ENCODE assay signal across 17 cellular contexts in genomic region chr2:170377469-170378207, GRCh38.
A peak's percentile ranks its signal among the peaks of the same experiment; 100 is the strongest.
DNase-seq lines count a peak whose midpoint lies in the region; ATAC-seq, FAIRE-seq and TF ChIP-seq lines count a peak whose summit lies in the region.
"Had no signal": no experiment of that assay in that cellular context is flagged by ENCODE, and none has a peak within 500 bp of the region (broad histone marks: within the 10 kb centered on the region; RNA-seq: fewer than 3 reads in every experiment).

No MANE protein-coding gene starts in this region.

- H3K27ac Mint-ChIP-seq in activated CD4-positive, alpha-beta T cell treated with anti-CD3 and anti-CD28 coated beads for 36 hours, result no peak overlapping the region
- H3K27ac Mint-ChIP-seq: activated CD8-positive, alpha-beta T cell treated with anti-CD3 and anti-CD28 coated beads for 36 hours; activated T-helper 2 cell treated with anti-CD3 and anti-CD28 coated beads, Interferon-gamma antibody, Interleukin-2, Interleukin-4, amounts not matched to agents 10 μg/mL and 5 μg/mL and 100 μg/mL, durations not matched to agents 14 hours and 24 hours and 36 hours had no signal

- H3K36me3 ChIP-seq in Loucy (ENCODE audit: insufficient read depth, low read length), result no peaks in the 10 kb centered on the region
- H3K36me3 ChIP-seq in effector memory CD4-positive, alpha-beta T cell (ENCODE audit: control insufficient read depth, insufficient read depth, low read length), result no peaks in the 10 kb centered on the region
- H3K36me3 ChIP-seq: BLaER1, ovary had no signal

- no peak overlapping the region for H3K27ac ChIP-seq in effector memory CD4-positive, alpha-beta T cell (ENCODE audit: insufficient read depth, low read length, poor library complexity, severe bottlenecking)
- H3K27ac ChIP-seq in caudate nucleus (ENCODE audit: low read depth, low read length), result no peak overlapping the region
- H3K27ac ChIP-seq: BLaER1, HL-60, ovary had no signal

- H3K79me2 ChIP-seq in Loucy (ENCODE audit: insufficient read depth, low read length), result no peaks in the 10 kb centered on the region

- TF ChIP-seq CTCF in AG09319 (IDR thresholded peaks at IDR 0.05; ENCODE audit: low read depth, low read length) (peak; percentile 16), Loucy (conservative IDR thresholded peaks at IDR 0.05; ENCODE audit: low read length) (peak; percentile 42)

- no peaks in the 10 kb centered on the region for H3K9me3 Mint-ChIP-seq in activated CD4-positive, alpha-beta T cell treated with anti-CD3 and anti-CD28 coated beads for 36 hours (ENCODE audit: low read depth)
- H3K9me3 Mint-ChIP-seq: activated CD8-positive, alpha-beta T cell treated with anti-CD3 and anti-CD28 coated beads for 36 hours; activated T-helper 2 cell treated with anti-CD3 and anti-CD28 coated beads, Interferon-gamma antibody, Interleukin-2, Interleukin-4, amounts not matched to agents 10 μg/mL and 5 μg/mL and 100 μg/mL, durations not matched to agents 14 hours and 24 hours and 36 hours had no signal

- peaks cover 12% of the 10 kb centered on the region for H3K27me3 Mint-ChIP-seq in activated CD4-positive, alpha-beta T cell treated with anti-CD3 and anti-CD28 coated beads for 36 hours

- no peak for DNase-seq in AG09319 (ENCODE audit: extremely low read depth, low read depth)
- DNase-seq in non-pigmented ciliary epithelial cell (ENCODE audit: low read depth), result peak; percentile 2
- DNase-seq in effector memory CD4-positive, alpha-beta T cell, result no peak
- no peak for DNase-seq in SW480 (ENCODE audit: low spot score)
- no peak for DNase-seq in activated CD4-positive, alpha-beta T cell treated with anti-CD3 and anti-CD28 coated beads for 36 hours
- DNase-seq in caudate nucleus (lab: John Stamatoyannopoulos, UW), result no peak
- DNase-seq: activated CD8-positive, alpha-beta T cell treated with anti-CD3 and anti-CD28 coated beads for 36 hours; anterior cingulate cortex; Karpas-422; NCI-H1694 treated with DMSO at 0.1 percent for 48 hours; NCI-H774; ovary had no signal

- FAIRE-seq in endometrium (lab: Jason Lieb, UNC), result peak; percentile 86

- no peaks in the 10 kb centered on the region for H3K9me2 ChIP-seq in Loucy (replicated peaks; ENCODE audit: low read depth, low read length)

- no peaks in the 10 kb centered on the region for H3K27me3 ChIP-seq in Loucy (ENCODE audit: insufficient read depth, low read length, poor library complexity, severe bottlenecking)
- H3K27me3 ChIP-seq in effector memory CD4-positive, alpha-beta T cell (replicated peaks; ENCODE audit: control insufficient read depth, insufficient read depth, low read length, poor library complexity, severe bottlenecking), result no peaks in the 10 kb centered on the region
- H3K27me3 ChIP-seq: BLaER1, ovary had no signal

- H3F3A ChIP-seq in Loucy (ENCODE audit: low read depth), result no peaks in the 10 kb centered on the region

- peaks cover 7% of the 10 kb centered on the region for H3K4me1 ChIP-seq in Loucy (ENCODE audit: insufficient read depth, low read length, poor library complexity, severe bottlenecking)
- no peaks in the 10 kb centered on the region for H3K4me1 ChIP-seq in effector memory CD4-positive, alpha-beta T cell (ENCODE audit: control insufficient read depth, insufficient read depth, low read length, poor library complexity, severe bottlenecking)
- H3K4me1 ChIP-seq: BLaER1 had no signal

- POLR2A ChIA-PET in activated CD4-positive, alpha-beta T cell treated with anti-CD3 and anti-CD28 coated beads for 36 hours (lab: Charles Lee), result no interaction called here

- CTCF ChIA-PET in activated CD4-positive, alpha-beta T cell treated with anti-CD3 and anti-CD28 coated beads for 36 hours (lab: Charles Lee), result interaction anchor here (0.7 to 3.7 kb wide), 6 partner anchors 8 to 456 kb away, joined by 3 to 18 read pairs (median 5); no protein-coding TSS in a partner anchor

- H3K36me3 Mint-ChIP-seq in activated CD4-positive, alpha-beta T cell treated with anti-CD3 and anti-CD28 coated beads for 36 hours (ENCODE audit: low read depth), result no peaks in the 10 kb centered on the region

- no peak overlapping the region for H3K4me3 ChIP-seq in Loucy (ENCODE audit: low read length, poor library complexity, severe bottlenecking)
- no peak overlapping the region for H3K4me3 ChIP-seq in effector memory CD4-positive, alpha-beta T cell (ENCODE audit: insufficient read depth, low read depth, low read length, poor library complexity, severe bottlenecking)
- H3K4me3 ChIP-seq: BLaER1, ovary had no signal

- no peak for ATAC-seq in activated CD4-positive, alpha-beta T cell treated with anti-CD3 and anti-CD28 coated beads for 36 hours
- ATAC-seq: activated CD8-positive, alpha-beta T cell treated with anti-CD3 and anti-CD28 coated beads for 36 hours had no signal

- H3K9me3 ChIP-seq in Loucy (ENCODE audit: insufficient read depth, low read depth, low read length), result no peaks in the 10 kb centered on the region
- H3K9me3 ChIP-seq in effector memory CD4-positive, alpha-beta T cell (ENCODE audit: control insufficient read depth, low read length), result no peaks in the 10 kb centered on the region
- H3K9me3 ChIP-seq: BLaER1, ovary had no signal

- no peak overlapping the region for H3K4me2 ChIP-seq in Loucy (ENCODE audit: low read depth, low read length, poor library complexity, severe bottlenecking)
- H3K4me2 ChIP-seq: BLaER1 had no signal

- peaks cover 10% of the 10 kb centered on the region for H3K4me1 Mint-ChIP-seq in activated CD4-positive, alpha-beta T cell treated with anti-CD3 and anti-CD28 coated beads for 36 hours

- intact Hi-C loops in activated CD4-positive, alpha-beta T cell treated with anti-CD3 and anti-CD28 coated beads for 36 hours (cut with DNase I, micrococcal nuclease), result no loop called here

- no peaks in the 10 kb centered on the region for H4K20me1 ChIP-seq in Loucy (ENCODE audit: insufficient read depth, low read length, poor library complexity, severe bottlenecking)
- H4K20me1 ChIP-seq: BLaER1 had no signal

- H3K9ac ChIP-seq in Loucy (ENCODE audit: low read depth, low read length, poor library complexity, severe bottlenecking), result no peak overlapping the region
- H3K9ac ChIP-seq: BLaER1 had no signal

- no peak overlapping the region for H2AFZ ChIP-seq in Loucy (ENCODE audit: low read length)

- H3K4me3 Mint-ChIP-seq in activated CD4-positive, alpha-beta T cell treated with anti-CD3 and anti-CD28 coated beads for 36 hours, result no peak overlapping the region
- H3K4me3 Mint-ChIP-seq: activated CD8-positive, alpha-beta T cell treated with anti-CD3 and anti-CD28 coated beads for 36 hours had no signal
